In the genomic region with DNA sequence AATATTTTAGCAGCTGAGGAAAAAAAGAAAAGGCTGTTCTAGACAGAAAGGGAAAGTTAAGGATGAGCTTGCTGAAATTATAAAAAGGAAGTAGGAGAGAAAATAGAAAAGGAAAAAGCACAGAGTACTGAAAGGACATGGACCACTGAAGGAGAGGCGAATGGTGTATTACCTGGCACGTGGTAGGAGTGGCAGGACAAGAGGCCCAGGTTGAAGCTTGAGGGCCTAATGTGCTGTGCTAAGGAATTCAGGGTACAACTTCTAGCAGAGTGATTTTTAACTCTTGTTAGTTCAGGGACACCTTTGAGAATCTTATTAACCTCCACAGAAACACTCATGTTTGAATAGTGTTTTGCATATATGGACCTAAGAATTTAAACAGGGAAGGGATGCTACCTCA, we compare ENCODE assay signal across 23 cellular contexts. TPM values are rescaled to one million over a fixed set of nuclear protein-coding genes. Genes with fewer than 3 reads are reported as not detected.
DNase-seq lines count a peak whose midpoint lies in the region; ATAC-seq, FAIRE-seq and TF ChIP-seq lines count a peak whose summit lies in the region.
"Had no signal": no experiment of that assay in that cellular context is flagged by ENCODE, and none has a peak within 500 bp of the region (broad histone marks: within the 10 kb centered on the region; RNA-seq: fewer than 3 reads in every experiment).

No MANE protein-coding gene starts in this region.

- in situ Hi-C loops in Panc1 (cut with HindIII; ENCODE audit: low pct_unique_long_range_greater_than_20kb, low sequenced_read_pairs) (no loop called here), gastrocnemius medialis (cut with MboI; ENCODE audit: low sequenced_read_pairs in 4 of 4) (loop anchor here in 3 of 4 donors (10.0 kb wide), 2 partner anchors 105 to 145 kb away; no protein-coding TSS in a partner anchor)

- H3K4me3 Mint-ChIP-seq in CD4-positive, alpha-beta memory T cell = no peak overlapping the region
- H3K4me3 Mint-ChIP-seq in activated CD4-positive, alpha-beta memory T cell treated with anti-CD3 and anti-CD28 coated beads, Interleukin-2, amount 10 ng/mL, durations not matched to agents 7 days and 5 days = no peak overlapping the region
- H3K4me3 Mint-ChIP-seq: nephron progenitor cell had no signal

- intact Hi-C loops in CD4-positive, alpha-beta memory T cell (cut with micrococcal nuclease) = loop anchor here (10.0 kb wide), 1 partner anchor 45 kb away; no protein-coding TSS in a partner anchor
- intact Hi-C loops in Panc1 (cut with micrococcal nuclease; ENCODE audit: unreplicated experiment) (no loop called here), gastrocnemius medialis (cut with DNase I; ENCODE audit: low total_unique reads) (loop anchor here (10.0 kb wide), 1 partner anchor 365 kb away; a partner anchor contains a TSS), A673 (cut with micrococcal nuclease; ENCODE audit: unreplicated experiment) (no loop called here)

- TF ChIP-seq POLR2A in gastrocnemius medialis (IDR thresholded peaks at IDR 0.05) = no peak

- no peaks in the 10 kb centered on the region for H3K27me3 Mint-ChIP-seq in CD4-positive, alpha-beta memory T cell
- no peaks in the 10 kb centered on the region for H3K27me3 Mint-ChIP-seq in activated CD4-positive, alpha-beta memory T cell treated with anti-CD3 and anti-CD28 coated beads, Interleukin-2, amount 10 ng/mL, durations not matched to agents 7 days and 5 days

- BruUV-seq in Panc1 (replicated peaks; lab: Mats Ljungman, UMichigan) = TSS peak; percentile 21
- BruUV-seq in A673 (replicated peaks; lab: Mats Ljungman, UMichigan) = no TSS peak

- no peak overlapping the region for H3K27ac ChIP-seq in CD4-positive, alpha-beta memory T cell (ENCODE audit: low read depth, low read length)
- no peak overlapping the region for H3K27ac ChIP-seq in Panc1 (ENCODE audit: low read length)
- H3K27ac ChIP-seq in cingulate gyrus (ENCODE audit: low read depth, low read length) = peak overlapping the region; percentile 58
- H3K27ac ChIP-seq in gastrocnemius medialis = peak overlapping the region in 3 of 4 donors; percentile 48 to 66 (median 65)
- no peak overlapping the region for H3K27ac ChIP-seq in A673 (ENCODE audit: low read depth, low read length, poor library complexity, severe bottlenecking)
- H3K27ac ChIP-seq: cardiac muscle cell, gastroesophageal sphincter, sigmoid colon, tibial nerve had no signal

- no peaks in the 10 kb centered on the region for H3K9me3 Mint-ChIP-seq in CD4-positive, alpha-beta memory T cell
- H3K9me3 Mint-ChIP-seq in activated CD4-positive, alpha-beta memory T cell treated with anti-CD3 and anti-CD28 coated beads, Interleukin-2, amount 10 ng/mL, durations not matched to agents 7 days and 5 days = no peaks in the 10 kb centered on the region
- H3K9me3 Mint-ChIP-seq: nephron progenitor cell had no signal

- DNase-seq in CD4-positive, alpha-beta memory T cell = no peak
- DNase-seq in Panc1 (ENCODE audit: low read depth, low spot score) (no peak), gastrocnemius medialis (no peak), A673 (ENCODE audit: low spot score) (no peak), HTR-8/SVneo (ENCODE audit: insufficient read length, low spot score) (no peak)
- no peak for DNase-seq in activated CD4-positive, alpha-beta memory T cell treated with anti-CD3 and anti-CD28 coated beads, Interleukin-2, amount 10 ng/mL, durations not matched to agents 7 days and 5 days
- DNase-seq: activated CD4-positive, alpha-beta T cell treated with anti-CD3 and anti-CD28 coated beads, Interleukin-2, amount 50 U/mL, for 48 hours; amniotic stem cell; effector CD8-positive, alpha-beta T cell; KG1; kidney glomerular epithelial cell; mesendoderm; NCI-H146; NCI-H2171 treated with DMSO at 0.1 percent for 48 hours; nephron progenitor cell; posterior cingulate gyrus; SHP77; sigmoid colon had no signal

- H3K4me1 ChIP-seq in CD4-positive, alpha-beta memory T cell (ENCODE audit: insufficient read depth, low read length) = no peaks in the 10 kb centered on the region
- H3K4me1 ChIP-seq in Panc1 (ENCODE audit: control insufficient read depth, insufficient read depth, low read length) (no peaks in the 10 kb centered on the region), gastrocnemius medialis (peaks cover 17 to 29% of the 10 kb centered on the region in 2 donors), A673 (ENCODE audit: insufficient read depth, low read length, poor library complexity, severe bottlenecking) (peaks cover 8% of the 10 kb centered on the region)

- peaks cover 70 to 83% of the 10 kb centered on the region in 2 donors for H3K36me3 Mint-ChIP-seq in CD4-positive, alpha-beta memory T cell
- H3K36me3 Mint-ChIP-seq in activated CD4-positive, alpha-beta memory T cell treated with anti-CD3 and anti-CD28 coated beads, Interleukin-2, amount 10 ng/mL, durations not matched to agents 7 days and 5 days (ENCODE audit: low read depth) = peaks cover 77% of the 10 kb centered on the region

- peak overlapping the region in 5 of 7 donors; percentile 26 to 81 (median 62) for H3K27ac Mint-ChIP-seq in CD4-positive, alpha-beta memory T cell
- H3K27ac Mint-ChIP-seq in activated CD4-positive, alpha-beta memory T cell treated with anti-CD3 and anti-CD28 coated beads, Interleukin-2, amount 10 ng/mL, durations not matched to agents 7 days and 5 days = no peak overlapping the region
- H3K27ac Mint-ChIP-seq: nephron progenitor cell had no signal

- no peak for ATAC-seq in Panc1
- ATAC-seq in gastrocnemius medialis = no peak
- ATAC-seq: esophagus mucosa, gastroesophageal sphincter had no signal

- H3K4me1 Mint-ChIP-seq in CD4-positive, alpha-beta memory T cell = peaks cover 9 to 20% (median 11%) of the 10 kb centered on the region in 4 donors
- peaks cover 20% of the 10 kb centered on the region for H3K4me1 Mint-ChIP-seq in activated CD4-positive, alpha-beta memory T cell treated with anti-CD3 and anti-CD28 coated beads, Interleukin-2, amount 10 ng/mL, durations not matched to agents 7 days and 5 days

- no peak for FAIRE-seq in HTR-8/SVneo (lab: Jason Lieb, UNC)

- no peaks in the 10 kb centered on the region for H3K9me3 ChIP-seq in CD4-positive, alpha-beta memory T cell (ENCODE audit: control insufficient read depth in 1 of 2, low read length in 2 of 2)
- H3K9me3 ChIP-seq in Panc1 (ENCODE audit: control insufficient read depth, insufficient read depth, low read depth, low read length) (no peaks in the 10 kb centered on the region), gastrocnemius medialis (no peaks in the 10 kb centered on the region), A673 (ENCODE audit: low read depth, low read length, poor library complexity, severe bottlenecking) (no peaks in the 10 kb centered on the region)
- H3K9me3 ChIP-seq: gastroesophageal sphincter, sigmoid colon, tibial nerve had no signal

- H3K4me3 ChIP-seq in CD4-positive, alpha-beta memory T cell (ENCODE audit: low read length in 2 of 2) = no peak overlapping the region
- H3K4me3 ChIP-seq in Panc1 (ENCODE audit: low read depth in 2 of 2, low read length in 2 of 2) = no peak overlapping the region
- H3K4me3 ChIP-seq in gastrocnemius medialis = no peak overlapping the region
- no peak overlapping the region for H3K4me3 ChIP-seq in A673 (ENCODE audit: low read depth, low read length, poor library complexity, severe bottlenecking)
- H3K4me3 ChIP-seq: cardiac muscle cell, gastroesophageal sphincter, sigmoid colon, tibial nerve had no signal

- CTCF ChIA-PET in CD4-positive, alpha-beta memory T cell (lab: Charles Lee; ENCODE audit: partially characterized antibody) = interaction anchor here (0.6 to 1.5 kb wide), 3 partner anchors 51 to 176 kb away, joined by 3 read pairs; no protein-coding TSS in a partner anchor
- CTCF ChIA-PET in Panc1 (lab: Charles Lee) = interaction anchor here (1.0 kb wide), 1 partner anchor 150 kb away, joined by 3 read pairs; no protein-coding TSS in a partner anchor
- CTCF ChIA-PET in activated CD4-positive, alpha-beta memory T cell treated with anti-CD3 and anti-CD28 coated beads, Interleukin-2, amount 10 ng/mL, durations not matched to agents 7 days and 5 days (lab: Charles Lee) = interaction anchor here (0.9 to 1.4 kb wide), 5 partner anchors 9 to 150 kb away, joined by 3 to 9 read pairs (median 4); no protein-coding TSS in a partner anchor
- CTCF ChIA-PET in A673 (lab: Charles Lee) = no interaction called here

- no peak for TF ChIP-seq CTCF in Panc1 (IDR thresholded peaks at IDR 0.05)
- TF ChIP-seq CTCF in gastrocnemius medialis (IDR thresholded peaks at IDR 0.05 in 4 of 5, conservative IDR thresholded peaks at IDR 0.05 in 1 of 5) = no peak
- no peak for TF ChIP-seq CTCF in A673 (conservative IDR thresholded peaks at IDR 0.05; ENCODE audit: low read depth, low read length)

- peaks cover 56% of the 10 kb centered on the region for H3K36me3 ChIP-seq in CD4-positive, alpha-beta memory T cell (ENCODE audit: insufficient read depth, low read length)
- H3K36me3 ChIP-seq in Panc1 (ENCODE audit: control insufficient read depth, insufficient read depth, low read length) = peaks cover 41% of the 10 kb centered on the region
- peaks cover 0 to 84% of the 10 kb centered on the region in 2 donors for H3K36me3 ChIP-seq in gastrocnemius medialis
- H3K36me3 ChIP-seq in A673 (ENCODE audit: insufficient read depth, low read length, poor library complexity, severe bottlenecking) = peaks cover 46% of the 10 kb centered on the region

- H3K27me3 ChIP-seq in CD4-positive, alpha-beta memory T cell (ENCODE audit: insufficient read depth, low read length) = no peaks in the 10 kb centered on the region
- H3K27me3 ChIP-seq in Panc1 (ENCODE audit: control insufficient read depth, insufficient read depth, low read length) = no peaks in the 10 kb centered on the region
- H3K27me3 ChIP-seq in gastrocnemius medialis = no peaks in the 10 kb centered on the region
- H3K27me3 ChIP-seq in A673 (replicated peaks; ENCODE audit: insufficient read depth, low read depth, low read length, poor library complexity) = no peaks in the 10 kb centered on the region
- H3K27me3 ChIP-seq: cardiac muscle cell, gastroesophageal sphincter, sigmoid colon, tibial nerve had no signal

- POLR2A ChIA-PET in CD4-positive, alpha-beta memory T cell (lab: Charles Lee; ENCODE audit: partially characterized antibody) = no interaction called here
- POLR2A ChIA-PET in Panc1 (lab: Charles Lee) = no interaction called here
- POLR2A ChIA-PET in activated CD4-positive, alpha-beta memory T cell treated with anti-CD3 and anti-CD28 coated beads, Interleukin-2, amount 10 ng/mL, durations not matched to agents 7 days and 5 days (lab: Charles Lee) = interaction anchor here (0.9 kb wide), 1 partner anchor 12 kb away, joined by 3 read pairs; no protein-coding TSS in a partner anchor
- POLR2A ChIA-PET in A673 (lab: Charles Lee; ENCODE audit: low non-redundant PET) = no interaction called here

RNA-seq across cellular contexts. Expression of a gene that starts 60.0 kb away (rescaled TPM):
- 10 to 100 TPM; 72.2 to 75.5 TPM for total RNA-seq in CD4-positive, alpha-beta memory T cell
- polyA plus RNA-seq in CD4-positive, alpha-beta memory T cell = 10 to 100 TPM; 14.5 to 40.5 TPM
- total RNA-seq in Panc1 (2021; ENCODE audit: unreplicated experiment) (45.0 TPM), gastrocnemius medialis (10 to 100 TPM; 20.7 to 41.4 (median 30.5) TPM), A673 (2021) (34.6 and 35.3 TPM in 2 replicates)
- polyA plus RNA-seq in Panc1 (2012; ENCODE audit: insufficient read length) = 22.9 TPM
- 10 to 100 TPM; 86.0 to 89.3 TPM for total RNA-seq in activated CD4-positive, alpha-beta memory T cell treated with anti-CD3 and anti-CD28 coated beads, Interleukin-2, amount 10 ng/mL, durations not matched to agents 7 days and 5 days

Comparison
In these comparisons a context has a peak if more than half of its experiments do, and no peak if none do; other contexts are left out.
1. H3K27ac ChIP-seq: peak in cingulate gyrus (single experiment) and gastrocnemius medialis (3 of 4); none in CD4-positive, alpha-beta memory T cell (single experiment), Panc1 (single experiment) and A673 (single experiment).
2. intact Hi-C loops: an anchor here in CD4-positive, alpha-beta memory T cell (10.0 kb wide) and gastrocnemius medialis (10.0 kb wide); none called in Panc1 and A673.